In the genomic region with DNA sequence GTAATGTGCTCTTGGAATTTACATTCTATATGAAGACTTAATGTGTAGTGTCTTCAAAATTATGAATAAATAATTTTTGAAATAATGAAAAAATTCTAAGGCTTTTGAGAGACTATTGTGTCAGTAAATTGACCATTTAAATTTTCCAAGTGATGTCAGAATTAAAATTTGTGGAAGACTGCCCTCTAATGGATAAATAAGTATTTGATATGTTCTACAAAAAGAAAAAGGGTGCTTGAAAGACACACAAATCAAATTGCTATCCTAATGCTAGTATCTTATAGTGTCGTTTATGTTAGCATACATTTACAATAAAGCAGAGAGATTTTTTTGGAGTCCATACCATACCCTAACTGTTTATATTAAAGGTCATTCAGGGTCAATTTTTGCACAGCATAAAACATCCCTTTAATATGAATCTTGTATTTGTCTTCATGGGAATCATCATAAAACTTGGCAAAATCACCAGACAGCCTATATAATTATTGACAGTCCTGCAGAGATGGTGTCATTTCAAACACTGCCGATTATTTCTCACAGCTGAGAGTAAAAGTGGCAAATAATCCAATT, we compare ENCODE assay signal across 9 cellular contexts.
DNase-seq lines count a peak whose midpoint lies in the region; ATAC-seq and TF ChIP-seq lines count a peak whose summit lies in the region.
"Had no signal": no experiment of that assay in that cellular context is flagged by ENCODE, and none has a peak within 500 bp of the region (broad histone marks: within the 10 kb centered on the region; RNA-seq: fewer than 3 reads in every experiment).

No MANE protein-coding gene starts in this region.

- H3K36me3 Mint-ChIP-seq in Caco-2 (ENCODE audit: insufficient read depth, unreplicated experiment) = no peaks in the 10 kb centered on the region

- peaks cover 38% of the 10 kb centered on the region for H3K9me3 Mint-ChIP-seq in Caco-2 (ENCODE audit: unreplicated experiment)

- no peaks in the 10 kb centered on the region for H3K4me1 ChIP-seq in Caco-2

- TF ChIP-seq CTCF in C4-2B (conservative IDR thresholded peaks at IDR 0.05) (peak; percentile 60), Caco-2 (IDR thresholded peaks at IDR 0.05; ENCODE audit: insufficient read depth in 1 of 2, low read depth in 1 of 2, low read length in 1 of 2, severe bottlenecking in 1 of 2, unreplicated experiment in 1 of 2) (peak in 1 of 2 experiments; percentile 29)

- H3K27ac ChIP-seq in C4-2B = no peak overlapping the region

- no peak overlapping the region for H3K27ac Mint-ChIP-seq in Caco-2 (ENCODE audit: unreplicated experiment)
- H3K27ac Mint-ChIP-seq: activated B cell treated with CpG ODN at 0.5 μM for 24 hours had no signal

- BruUV-seq in Caco-2 (replicated peaks; lab: Mats Ljungman, UMichigan) = no TSS peak

- POLR2A ChIA-PET in Caco-2 (lab: Charles Lee) = no interaction called here

- DNase-seq in astrocyte of the hippocampus (ENCODE audit: low read depth, low spot score) (peak; percentile 48), kidney tubule cell (ENCODE audit: low spot score) (peak; percentile 18), CD1c-positive myeloid dendritic cell (ENCODE audit: extremely low spot score) (no peak), Caco-2 (no peak)
- DNase-seq: activated B cell treated with CpG ODN at 0.5 μM for 24 hours had no signal

- H3K27me3 ChIP-seq in Caco-2 (replicated peaks; ENCODE audit: control insufficient read depth, insufficient read depth, low read length) = no peaks in the 10 kb centered on the region

- CTCF ChIA-PET in Caco-2 (lab: Charles Lee) = no interaction called here

- no peak overlapping the region for H3K4me3 Mint-ChIP-seq in Caco-2 (ENCODE audit: unreplicated experiment)
- H3K4me3 Mint-ChIP-seq: activated B cell treated with CpG ODN at 0.5 μM for 24 hours had no signal

- TF ChIP-seq EP300 in Ishikawa (IDR thresholded peaks at IDR 0.05; ENCODE audit: borderline replicate concordance) = no peak

- TF ChIP-seq RAD21 in Ishikawa (IDR thresholded peaks at IDR 0.05; ENCODE audit: low read depth) = peak; percentile 60

- H3K36me3 ChIP-seq in Caco-2 (ENCODE audit: control insufficient read depth, insufficient read depth, low read length) = no peaks in the 10 kb centered on the region

- no peak for ATAC-seq in HG02759 (IDR thresholded peaks at IDR 0.05; ENCODE audit: unreplicated experiment)
- ATAC-seq in HG03280 (IDR thresholded peaks at IDR 0.05; ENCODE audit: unreplicated experiment) = no peak

- peaks cover 10% of the 10 kb centered on the region; the same call in 1 of the 2 replicates for H3K9me3 ChIP-seq in Caco-2

- H3K4me3 ChIP-seq in Caco-2 (ENCODE audit: low read depth, low read length) = no peak overlapping the region

- intact Hi-C loops in Caco-2 (cut with micrococcal nuclease; ENCODE audit: unreplicated experiment) = loop anchor here (1.0 to 10.0 kb wide), 6 partner anchors 170 to 1282 kb away; no protein-coding TSS in a partner anchor

- H3K4me1 Mint-ChIP-seq in Caco-2 (ENCODE audit: low read depth, unreplicated experiment) = no peaks in the 10 kb centered on the region
- H3K4me1 Mint-ChIP-seq: activated B cell treated with CpG ODN at 0.5 μM for 24 hours had no signal

- H3K27me3 Mint-ChIP-seq in Caco-2 (ENCODE audit: insufficient read depth, unreplicated experiment) = no peaks in the 10 kb centered on the region

TF ChIP-seq in Ishikawa, 13 proteins besides CTCF, POLR2A, EP300 and RAD21:
- TF ChIP-seq, protein P1, sequence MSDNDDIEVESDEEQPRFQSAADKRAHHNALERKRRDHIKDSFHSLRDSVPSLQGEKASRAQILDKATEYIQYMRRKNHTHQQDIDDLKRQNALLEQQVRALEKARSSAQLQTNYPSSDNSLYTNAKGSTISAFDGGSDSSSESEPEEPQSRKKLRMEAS (IDR thresholded peaks at IDR 0.05) = no peak
- TF ChIP-seq ZBTB7A (IDR thresholded peaks at IDR 0.05; ENCODE audit: low read depth) (no peak), EGR1 (IDR thresholded peaks at IDR 0.05) (no peak), CREB1 (IDR thresholded peaks at IDR 0.05; ENCODE audit: low read depth) (no peak), NFIC (IDR thresholded peaks at IDR 0.05) (no peak), YY1 (IDR thresholded peaks at IDR 0.05; ENCODE audit: low read depth) (no peak), FOXM1 (IDR thresholded peaks at IDR 0.05; ENCODE audit: borderline replicate concordance, low read depth) (no peak), TAF1 (IDR thresholded peaks at IDR 0.05; ENCODE audit: low read depth) (no peak), CEBPB (IDR thresholded peaks at IDR 0.05) (no peak), TCF12 (IDR thresholded peaks at IDR 0.05; ENCODE audit: low read depth) (no peak), TEAD4 (IDR thresholded peaks at IDR 0.05) (no peak)
- TF ChIP-seq, protein P2, sequence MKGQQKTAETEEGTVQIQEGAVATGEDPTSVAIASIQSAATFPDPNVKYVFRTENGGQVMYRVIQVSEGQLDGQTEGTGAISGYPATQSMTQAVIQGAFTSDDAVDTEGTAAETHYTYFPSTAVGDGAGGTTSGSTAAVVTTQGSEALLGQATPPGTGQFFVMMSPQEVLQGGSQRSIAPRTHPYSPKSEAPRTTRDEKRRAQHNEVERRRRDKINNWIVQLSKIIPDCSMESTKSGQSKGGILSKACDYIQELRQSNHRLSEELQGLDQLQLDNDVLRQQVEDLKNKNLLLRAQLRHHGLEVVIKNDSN (IDR thresholded peaks at IDR 0.05) = no peak
- TF ChIP-seq, protein P3, sequence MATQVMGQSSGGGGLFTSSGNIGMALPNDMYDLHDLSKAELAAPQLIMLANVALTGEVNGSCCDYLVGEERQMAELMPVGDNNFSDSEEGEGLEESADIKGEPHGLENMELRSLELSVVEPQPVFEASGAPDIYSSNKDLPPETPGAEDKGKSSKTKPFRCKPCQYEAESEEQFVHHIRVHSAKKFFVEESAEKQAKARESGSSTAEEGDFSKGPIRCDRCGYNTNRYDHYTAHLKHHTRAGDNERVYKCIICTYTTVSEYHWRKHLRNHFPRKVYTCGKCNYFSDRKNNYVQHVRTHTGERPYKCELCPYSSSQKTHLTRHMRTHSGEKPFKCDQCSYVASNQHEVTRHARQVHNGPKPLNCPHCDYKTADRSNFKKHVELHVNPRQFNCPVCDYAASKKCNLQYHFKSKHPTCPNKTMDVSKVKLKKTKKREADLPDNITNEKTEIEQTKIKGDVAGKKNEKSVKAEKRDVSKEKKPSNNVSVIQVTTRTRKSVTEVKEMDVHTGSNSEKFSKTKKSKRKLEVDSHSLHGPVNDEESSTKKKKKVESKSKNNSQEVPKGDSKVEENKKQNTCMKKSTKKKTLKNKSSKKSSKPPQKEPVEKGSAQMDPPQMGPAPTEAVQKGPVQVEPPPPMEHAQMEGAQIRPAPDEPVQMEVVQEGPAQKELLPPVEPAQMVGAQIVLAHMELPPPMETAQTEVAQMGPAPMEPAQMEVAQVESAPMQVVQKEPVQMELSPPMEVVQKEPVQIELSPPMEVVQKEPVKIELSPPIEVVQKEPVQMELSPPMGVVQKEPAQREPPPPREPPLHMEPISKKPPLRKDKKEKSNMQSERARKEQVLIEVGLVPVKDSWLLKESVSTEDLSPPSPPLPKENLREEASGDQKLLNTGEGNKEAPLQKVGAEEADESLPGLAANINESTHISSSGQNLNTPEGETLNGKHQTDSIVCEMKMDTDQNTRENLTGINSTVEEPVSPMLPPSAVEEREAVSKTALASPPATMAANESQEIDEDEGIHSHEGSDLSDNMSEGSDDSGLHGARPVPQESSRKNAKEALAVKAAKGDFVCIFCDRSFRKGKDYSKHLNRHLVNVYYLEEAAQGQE (IDR thresholded peaks at IDR 0.05; ENCODE audit: low read depth) = no peak

Comparison
In these comparisons a context has a peak if more than half of its experiments do, and no peak if none do; other contexts are left out.
1. DNase-seq: peak in astrocyte of the hippocampus (single experiment) and kidney tubule cell (single experiment); none in CD1c-positive myeloid dendritic cell (single experiment) and Caco-2 (0 of 2).